Comparison of ENCODE assay signal across 29 cellular contexts in the genomic region with DNA sequence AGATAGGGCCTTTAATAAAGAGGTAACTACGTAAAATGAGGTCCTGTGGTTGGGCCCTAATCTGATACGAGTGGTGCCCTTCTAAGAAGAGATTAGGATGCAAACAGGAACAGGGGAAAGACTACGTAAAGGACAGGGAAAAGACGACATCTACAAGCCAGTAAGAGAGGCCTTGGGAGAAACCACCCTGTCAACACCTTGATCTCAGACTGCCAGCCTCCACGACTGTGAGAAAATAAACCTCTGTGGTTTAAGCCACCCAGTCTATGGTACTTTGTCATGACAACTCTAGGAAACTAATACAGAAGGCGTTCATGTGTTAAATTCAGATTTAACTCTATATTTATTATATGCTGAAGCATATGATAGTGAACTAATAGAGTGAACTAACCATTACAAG.
"Had no signal": no experiment of that assay in that cellular context is flagged by ENCODE, and none has a peak within 500 bp of the region (broad histone marks: within the 10 kb centered on the region; RNA-seq: fewer than 3 reads in every experiment).

No MANE protein-coding gene starts in this region.

- H3K4me3 Mint-ChIP-seq: effector memory CD8-positive, alpha-beta T cell; endodermal cell; mesothelial cell of epicardium; naive B cell had no signal

- H3K4me1 ChIP-seq: esophagus squamous epithelium, gastrocnemius medialis, heart right ventricle, left lung, lower lobe of right lung had no signal

- FAIRE-seq: colon, endometrium, islet of Langerhans, keratinocyte had no signal

- H3K27me3 ChIP-seq: esophagus squamous epithelium, gastrocnemius medialis, left lung had no signal

- H3K27ac Mint-ChIP-seq: effector memory CD8-positive, alpha-beta T cell; endodermal cell; mesothelial cell of epicardium; naive B cell had no signal

- H3K4me1 Mint-ChIP-seq: endodermal cell, mesothelial cell of epicardium had no signal

- ATAC-seq: effector memory CD8-positive, alpha-beta T cell; esophagus mucosa; gastrocnemius medialis; heart right ventricle; left cardiac atrium; left lung; left ventricle myocardium superior; lower lobe of right lung; mucosa of descending colon had no signal

- H3K36me3 Mint-ChIP-seq: mesothelial cell of epicardium, naive B cell had no signal

- H3K9me3 ChIP-seq: gastrocnemius medialis, heart right ventricle, left lung, lower lobe of right lung, mucosa of descending colon had no signal

- DNase-seq: dermis blood vessel endothelial cell; dorsolateral prefrontal cortex; effector CD4-positive, alpha-beta T cell; effector memory CD8-positive, alpha-beta T cell; endodermal cell; erythroblast; esophagus squamous epithelium; foreskin fibroblast; foreskin melanocyte; gastrocnemius medialis; glutamatergic neuron; head of caudate nucleus; heart right ventricle; hippocampal formation; left cardiac atrium; left lung; left ventricle myocardium superior; lower lobe of right lung; mesenchymal stem cell; mucosa of descending colon; naive B cell had no signal

- H3K27ac ChIP-seq: coronary artery, dorsolateral prefrontal cortex, epithelial cell of prostate, esophagus squamous epithelium, gastrocnemius medialis, heart right ventricle, left lung, lower lobe of right lung had no signal

- H3K4me3 ChIP-seq: coronary artery, dorsolateral prefrontal cortex, esophagus squamous epithelium, gastrocnemius medialis, heart right ventricle, left lung, lower lobe of right lung, mucosa of descending colon had no signal

- H3K9me3 Mint-ChIP-seq: endodermal cell, mesothelial cell of epicardium had no signal

- H3K36me3 ChIP-seq: esophagus squamous epithelium, gastrocnemius medialis, heart right ventricle, left lung, lower lobe of right lung had no signal
